ENCODE assay signal across 16 cellular contexts in genomic region chr17:68820825-68821481, GRCh38.
A peak's percentile ranks its signal among the peaks of the same experiment; 100 is the strongest.
DNase-seq lines count a peak whose midpoint lies in the region; ATAC-seq and TF ChIP-seq lines count a peak whose summit lies in the region.
"Had no signal": no experiment of that assay in that cellular context is flagged by ENCODE, and none has a peak within 500 bp of the region (broad histone marks: within the 10 kb centered on the region; RNA-seq: fewer than 3 reads in every experiment).

No MANE protein-coding gene starts in this region.

- H3K4me1 Mint-ChIP-seq in Calu3 (ENCODE audit: low read depth, unreplicated experiment): peaks cover 21% of the 10 kb centered on the region
- H3K4me1 Mint-ChIP-seq: activated naive CD8-positive, alpha-beta T cell treated with anti-CD3 and anti-CD28 coated beads for 36 hours had no signal

- H3K4me1 ChIP-seq in right atrium auricular region: peaks cover 0 to 16% of the 10 kb centered on the region in 2 donors
- peaks cover 19% of the 10 kb centered on the region for H3K4me1 ChIP-seq in RWPE2 (ENCODE audit: insufficient read depth, poor library complexity, severe bottlenecking)

- H3K4me3 ChIP-seq in right atrium auricular region (no peak overlapping the region), RWPE2 (ENCODE audit: severe bottlenecking) (no peak overlapping the region)

- no peak overlapping the region for H3K27ac ChIP-seq in right atrium auricular region
- peak overlapping the region; percentile 53 for H3K27ac ChIP-seq in RWPE2 (ENCODE audit: poor library complexity, severe bottlenecking)

- ATAC-seq in Right ventricle myocardium superior (ENCODE audit: poor library complexity) (peak; percentile 36), RWPE2 (ENCODE audit: low read depth) (no peak), HG03469 (IDR thresholded peaks at IDR 0.05; ENCODE audit: unreplicated experiment) (no peak)
- ATAC-seq: activated CD8-positive, alpha-beta T cell treated with anti-CD3 and anti-CD28 coated beads for 36 hours; activated T-cell treated with anti-CD3 and anti-CD28 coated beads, Interleukin-2, amount 50 U/mL, for 72 hours had no signal

- H3K36me3 ChIP-seq in right atrium auricular region: no peaks in the 10 kb centered on the region
- no peaks in the 10 kb centered on the region for H3K36me3 ChIP-seq in RWPE2 (ENCODE audit: low read depth)

- peaks cover under 1% of the 10 kb centered on the region for H3K9me3 Mint-ChIP-seq in Calu3 (ENCODE audit: low read depth, unreplicated experiment)
- H3K9me3 Mint-ChIP-seq: activated CD8-positive, alpha-beta T cell treated with anti-CD3 and anti-CD28 coated beads for 36 hours; activated naive CD8-positive, alpha-beta T cell treated with anti-CD3 and anti-CD28 coated beads for 36 hours; activated T-cell treated with anti-CD3 and anti-CD28 coated beads, Interleukin-2, amount 50 U/mL, for 72 hours had no signal

- CTCF ChIA-PET in Calu3 (lab: Charles Lee): no interaction called here

- no peak for TF ChIP-seq CTCF in right atrium auricular region (IDR thresholded peaks at IDR 0.05)
- TF ChIP-seq CTCF in RWPE2 (IDR thresholded peaks at IDR 0.05; ENCODE audit: poor library complexity, severe bottlenecking): no peak
- no peak for TF ChIP-seq CTCF in Calu3 (IDR thresholded peaks at IDR 0.05; ENCODE audit: unreplicated experiment)

- no TSS peak for BruUV-seq in Calu3 (replicated peaks; lab: Mats Ljungman, UMichigan)

- no peaks in the 10 kb centered on the region for H3K36me3 Mint-ChIP-seq in Calu3 (ENCODE audit: insufficient read depth, unreplicated experiment)
- H3K36me3 Mint-ChIP-seq: activated naive CD8-positive, alpha-beta T cell treated with anti-CD3 and anti-CD28 coated beads for 36 hours had no signal

- H3K4me3 Mint-ChIP-seq in Calu3 (ENCODE audit: low read depth, unreplicated experiment): no peak overlapping the region
- H3K4me3 Mint-ChIP-seq: activated CD8-positive, alpha-beta T cell treated with anti-CD3 and anti-CD28 coated beads for 36 hours; activated naive CD8-positive, alpha-beta T cell treated with anti-CD3 and anti-CD28 coated beads for 36 hours; activated T-cell treated with anti-CD3 and anti-CD28 coated beads, Interleukin-2, amount 50 U/mL, for 72 hours had no signal

- H3K27me3 Mint-ChIP-seq in Calu3 (ENCODE audit: unreplicated experiment): no peaks in the 10 kb centered on the region
- H3K27me3 Mint-ChIP-seq: activated naive CD8-positive, alpha-beta T cell treated with anti-CD3 and anti-CD28 coated beads for 36 hours had no signal

- no peak overlapping the region for H3K27ac Mint-ChIP-seq in Calu3 (ENCODE audit: unreplicated experiment)
- H3K27ac Mint-ChIP-seq: activated CD8-positive, alpha-beta T cell treated with anti-CD3 and anti-CD28 coated beads for 36 hours; activated naive CD8-positive, alpha-beta T cell treated with anti-CD3 and anti-CD28 coated beads for 36 hours; activated T-cell treated with anti-CD3 and anti-CD28 coated beads, Interleukin-2, amount 50 U/mL, for 72 hours had no signal

- DNase-seq in Right ventricle myocardium superior (no peak), right atrium auricular region (ENCODE audit: low spot score) (no peak), RWPE2 (ENCODE audit: low spot score) (no peak), iPS-NIHi7 (ENCODE audit: extremely low spot score) (peak; percentile 16), AG08396 (ENCODE audit: low spot score) (no peak), Calu3 (no peak), NCI-H345 (lab: John Stamatoyannopoulos, UW) (no peak)
- DNase-seq: activated CD8-positive, alpha-beta T cell treated with anti-CD3 and anti-CD28 coated beads for 36 hours; activated naive CD8-positive, alpha-beta T cell treated with anti-CD3 and anti-CD28 coated beads for 36 hours; activated T-cell treated with anti-CD3 and anti-CD28 coated beads, Interleukin-2, amount 50 U/mL, for 72 hours; AML-193; effector memory CD4-positive, alpha-beta T cell; NCI-H2107; nucleus accumbens; T-helper 1 cell had no signal

- intact Hi-C loops in Right ventricle myocardium superior (cut with DNase I) (no loop called here), Calu3 (cut with micrococcal nuclease; ENCODE audit: unreplicated experiment) (no loop called here)

- H3K27me3 ChIP-seq in right atrium auricular region: no peaks in the 10 kb centered on the region
- no peaks in the 10 kb centered on the region for H3K27me3 ChIP-seq in RWPE2 (ENCODE audit: insufficient read depth, poor library complexity, severe bottlenecking)

- no peaks in the 10 kb centered on the region for H3K9me3 ChIP-seq in right atrium auricular region
- H3K9me3 ChIP-seq in RWPE2 (ENCODE audit: severe bottlenecking): no peaks in the 10 kb centered on the region
